23 cellular contexts compared by ENCODE assay signal in the genomic region with DNA sequence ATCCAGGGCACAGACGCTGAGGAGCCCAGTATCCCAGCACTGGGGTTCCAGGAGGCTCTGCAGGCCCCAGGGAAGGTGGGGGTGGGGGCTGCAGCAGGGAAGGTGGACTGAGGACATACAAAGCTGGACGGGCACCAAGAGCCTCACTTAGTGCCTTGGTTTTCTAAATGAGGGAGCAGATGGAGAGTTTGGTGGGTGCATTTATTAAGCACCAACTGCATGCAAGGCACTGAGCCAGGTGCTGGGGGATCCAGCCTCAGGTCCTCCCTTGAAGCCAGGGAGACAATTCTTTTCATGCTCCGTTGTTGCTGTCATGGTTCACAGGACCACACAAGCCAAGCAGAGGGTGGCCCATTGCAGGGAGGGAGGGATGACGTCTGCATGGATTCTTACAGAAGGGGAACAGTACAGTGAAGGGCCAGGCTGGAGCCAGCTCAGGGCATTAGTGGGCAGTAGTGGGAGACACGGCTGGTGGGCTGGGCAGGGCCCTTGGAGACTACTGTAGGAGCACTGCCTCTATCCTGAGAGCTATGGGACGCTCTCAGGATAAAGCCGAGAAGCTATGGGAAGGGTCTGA.
DNase-seq lines count a peak whose midpoint lies in the region; ATAC-seq and TF ChIP-seq lines count a peak whose summit lies in the region.
"Had no signal": no experiment of that assay in that cellular context is flagged by ENCODE, and none has a peak within 500 bp of the region (broad histone marks: within the 10 kb centered on the region; RNA-seq: fewer than 3 reads in every experiment).

No MANE protein-coding gene starts in this region.

- no peaks in the 10 kb centered on the region for H3K79me2 ChIP-seq in DOHH2 (ENCODE audit: control insufficient read depth, low read length)

- no peaks in the 10 kb centered on the region for H3F3A ChIP-seq in DOHH2 (ENCODE audit: control insufficient read depth, insufficient read depth)

- H3K9me3 ChIP-seq in DOHH2 (ENCODE audit: control insufficient read depth, insufficient read depth, low read length), result no peaks in the 10 kb centered on the region
- H3K9me3 ChIP-seq: heart right ventricle, neutrophil, upper lobe of right lung had no signal

- ATAC-seq in GM18868 (IDR thresholded peaks at IDR 0.05; ENCODE audit: unreplicated experiment) (no peak), HG03196 (IDR thresholded peaks at IDR 0.05; ENCODE audit: unreplicated experiment) (no peak), GM18867 (IDR thresholded peaks at IDR 0.05; ENCODE audit: unreplicated experiment) (no peak)
- ATAC-seq: heart right ventricle, upper lobe of right lung had no signal

- H3K4me3 ChIP-seq in DOHH2 (ENCODE audit: low read length), result peak overlapping the region; percentile 43
- H3K4me3 ChIP-seq in lower leg skin (ENCODE audit: low read depth, poor library complexity, severe bottlenecking), result no peak overlapping the region
- H3K4me3 ChIP-seq: heart right ventricle, skin epidermis, upper lobe of right lung had no signal

- no peak overlapping the region for H3K27ac ChIP-seq in DOHH2 (ENCODE audit: low read depth, low read length)
- peak overlapping the region; percentile 54 for H3K27ac ChIP-seq in angular gyrus (ENCODE audit: low read depth, low read length)
- H3K27ac ChIP-seq in layer of hippocampus (ENCODE audit: low read depth, low read length), result peak overlapping the region; percentile 88
- peak overlapping the region; percentile 88 for H3K27ac ChIP-seq in substantia nigra (ENCODE audit: low read depth, low read length, poor library complexity, severe bottlenecking)
- H3K27ac ChIP-seq: C4-2B, heart right ventricle, neutrophil, upper lobe of right lung had no signal

- peak in 1 of 49 donors; percentile 38 for DNase-seq in substantia nigra (lab: John Stamatoyannopoulos, UW)
- no peak for DNase-seq in lower leg skin (ENCODE audit: low spot score in 2 of 2)
- DNase-seq: activated naive CD4-positive, alpha-beta T cell; activated T-cell treated with anti-CD3 and anti-CD28 coated beads, Interleukin-2, amount 50 U/mL, for 72 hours; DND-41; effector memory CD4-positive, alpha-beta T cell; erythroblast; GOT3; heart right ventricle; kidney glomerular epithelial cell; NCI-H1694 treated with DMSO at 0.1 percent for 48 hours; NCI-H524; stimulated activated CD4-positive, alpha-beta T cell treated with anti-CD3 and anti-CD28 coated beads, Interleukin-1b, Interleukin-23, amount 100 ng/mL, for 48 hours; upper lobe of right lung had no signal

- WGBS in lower leg skin, 2 donors, result 79 to 83% methylated on average over 7 of the region's 7 CpGs

- intact Hi-C loops in lower leg skin (cut with DNase I; ENCODE audit: low total_unique reads), result no loop called here

- H3K27me3 ChIP-seq in DOHH2 (ENCODE audit: control insufficient read depth, low read length), result 0 out of 2 replicates have a peak, but pooled peaks cover 4% of the 10 kb centered on the region
- no peaks in the 10 kb centered on the region for H3K27me3 ChIP-seq in layer of hippocampus (ENCODE audit: control insufficient read depth, insufficient read depth, low read length)
- H3K27me3 ChIP-seq: heart right ventricle, upper lobe of right lung had no signal

- no peak for TF ChIP-seq POLR2A in lower leg skin (IDR thresholded peaks at IDR 0.05)

- H3K4me2 ChIP-seq in DOHH2 (ENCODE audit: low read length), result peak overlapping the region; percentile 67

- H4K20me1 ChIP-seq in DOHH2 (ENCODE audit: control insufficient read depth, insufficient read depth, low read depth, low read length), result no peaks in the 10 kb centered on the region

- TF ChIP-seq CTCF in DOHH2 (IDR thresholded peaks at IDR 0.05; ENCODE audit: low read depth, low read length, poor library complexity, severe bottlenecking), result no peak
- no peak for TF ChIP-seq CTCF in lower leg skin (IDR thresholded peaks at IDR 0.05)

- H3K4me1 ChIP-seq in DOHH2 (ENCODE audit: control insufficient read depth, low read length), result peaks cover 14% of the 10 kb centered on the region

- H3K9me2 ChIP-seq in DOHH2 (replicated peaks; ENCODE audit: control insufficient read depth, low read length), result no peaks in the 10 kb centered on the region

- no peaks in the 10 kb centered on the region for H3K36me3 ChIP-seq in DOHH2 (ENCODE audit: control insufficient read depth, low read length)
- H3K36me3 ChIP-seq: heart right ventricle, neutrophil, upper lobe of right lung had no signal
